29 cellular contexts compared by ENCODE assay signal in genomic region chr1:116518400-116518799, GRCh38. TPM values are rescaled to one million over a fixed set of nuclear protein-coding genes. Genes with fewer than 3 reads are reported as not detected.
DNase-seq lines count a peak whose midpoint lies in the region; ATAC-seq and TF ChIP-seq lines count a peak whose summit lies in the region.
"Had no signal": no experiment of that assay in that cellular context is flagged by ENCODE, and none has a peak within 500 bp of the region (broad histone marks: within the 10 kb centered on the region; RNA-seq: fewer than 3 reads in every experiment).

No MANE protein-coding gene starts in this region.

- DNase-seq in T-helper 1 cell (no peak), activated B cell treated with CpG ODN at 0.5 μM for 24 hours (no peak), immature natural killer cell (no peak), NCI-H526 (lab: John Stamatoyannopoulos, UW) (no peak), NCI-H1092 treated with DMSO at 0.1 percent for 48 hours (lab: John Stamatoyannopoulos, UW) (no peak), sciatic nerve (ENCODE audit: low spot score) (no peak)
- DNase-seq in CD4-positive, alpha-beta T cell, result no peak
- DNase-seq: activated CD4-positive, alpha-beta T cell treated with anti-CD3 and anti-CD28 coated beads for 4 hours; activated effector memory CD4-positive, alpha-beta T cell treated with Interleukin-2 at 50 U/mL for 16 hours; activated naive CD8-positive, alpha-beta T cell treated with anti-CD3 and anti-CD28 coated beads, Interleukin-2, amount 10 ng/mL, durations not matched to agents 7 days and 5 days; caudate nucleus; cortex of kidney; effector memory CD4-positive, alpha-beta T cell; HCEC 1CT; hypothalamus; Kasumi-1; left cardiac atrium; NCI-H1436 treated with DMSO at 0.1 percent for 48 hours; NCI-H748 treated with DMSO at 0.1 percent for 48 hours; nephron progenitor cell; Peyer's patch; SHP77; stimulated activated naive CD8-positive, alpha-beta T cell treated with anti-CD3 and anti-CD28 coated beads, Interleukin-15, amount 100 ng/mL, for 72 hours; T1000 had no signal

- intact Hi-C loops in CD4-positive, alpha-beta T cell (cut with DNase I, micrococcal nuclease), result no loop called here
- intact Hi-C loops in activated B cell treated with CpG ODN at 0.5 μM for 24 hours (cut with micrococcal nuclease) (loop anchor here (5.0 kb wide), 1 partner anchor 34 kb away; no protein-coding TSS in a partner anchor), sciatic nerve (cut with DNase I) (no loop called here)

- no peak overlapping the region for H3K4me3 Mint-ChIP-seq in T-helper 1 cell treated with Interleukin-12 subunit alpha and Interleukin-12 subunit beta and Interleukin-4 antibody, amounts not matched to agents 30 μg/mL and 1 μg/mL, for 36 hours
- H3K4me3 Mint-ChIP-seq in CD4-positive, alpha-beta T cell, result no peak overlapping the region
- no peak overlapping the region for H3K4me3 Mint-ChIP-seq in activated B cell treated with CpG ODN at 0.5 μM for 24 hours
- no peak overlapping the region for H3K4me3 Mint-ChIP-seq in immature natural killer cell
- H3K4me3 Mint-ChIP-seq: activated naive CD8-positive, alpha-beta T cell treated with anti-CD3 and anti-CD28 coated beads, Interleukin-2, amount 10 ng/mL, durations not matched to agents 7 days and 5 days; nephron progenitor cell; stimulated activated naive CD8-positive, alpha-beta T cell treated with anti-CD3 and anti-CD28 coated beads, Interleukin-15, amount 100 ng/mL, for 72 hours had no signal

- H3K27ac ChIP-seq in CD4-positive, alpha-beta T cell (ENCODE audit: low read depth, low read length), result no peak overlapping the region
- H3K27ac ChIP-seq: 22Rv1, HL-60, Peyer's patch, thoracic aorta, VCaP had no signal

- ATAC-seq in CD4-positive, alpha-beta T cell (ENCODE audit: poor library complexity), result no peak
- ATAC-seq in activated B cell treated with CpG ODN at 0.5 μM for 24 hours (ENCODE audit: low read depth), result no peak
- no peak for ATAC-seq in sciatic nerve
- ATAC-seq: left cardiac atrium; stimulated activated naive CD8-positive, alpha-beta T cell treated with anti-CD3 and anti-CD28 coated beads, Interleukin-15, amount 100 ng/mL, for 72 hours had no signal

- no peaks in the 10 kb centered on the region for H3K27me3 Mint-ChIP-seq in T-helper 1 cell treated with Interleukin-12 subunit alpha and Interleukin-12 subunit beta and Interleukin-4 antibody, amounts not matched to agents 30 μg/mL and 1 μg/mL, for 36 hours (ENCODE audit: low read depth)
- H3K27me3 Mint-ChIP-seq in CD4-positive, alpha-beta T cell, result no peaks in the 10 kb centered on the region
- no peaks in the 10 kb centered on the region for H3K27me3 Mint-ChIP-seq in activated B cell treated with CpG ODN at 0.5 μM for 24 hours
- H3K27me3 Mint-ChIP-seq in immature natural killer cell (ENCODE audit: low read depth in 3 of 3), result peaks cover 3 to 11% (median 10%) of the 10 kb centered on the region in 3 donors
- H3K27me3 Mint-ChIP-seq: activated naive CD8-positive, alpha-beta T cell treated with anti-CD3 and anti-CD28 coated beads, Interleukin-2, amount 10 ng/mL, durations not matched to agents 7 days and 5 days; stimulated activated naive CD8-positive, alpha-beta T cell treated with anti-CD3 and anti-CD28 coated beads, Interleukin-15, amount 100 ng/mL, for 72 hours had no signal

- H3K9me3 ChIP-seq in CD4-positive, alpha-beta T cell (ENCODE audit: control insufficient read depth, low read length), result no peaks in the 10 kb centered on the region
- H3K9me3 ChIP-seq: Peyer's patch, thoracic aorta had no signal

- peaks cover 47% of the 10 kb centered on the region for H3K36me3 Mint-ChIP-seq in T-helper 1 cell treated with Interleukin-12 subunit alpha and Interleukin-12 subunit beta and Interleukin-4 antibody, amounts not matched to agents 30 μg/mL and 1 μg/mL, for 36 hours (ENCODE audit: low read depth)
- no peaks in the 10 kb centered on the region for H3K36me3 Mint-ChIP-seq in CD4-positive, alpha-beta T cell (ENCODE audit: low read depth)
- peaks cover 74% of the 10 kb centered on the region for H3K36me3 Mint-ChIP-seq in activated B cell treated with CpG ODN at 0.5 μM for 24 hours (ENCODE audit: low read depth)
- peaks cover 0 to 11% (median 4%) of the 10 kb centered on the region in 3 donors for H3K36me3 Mint-ChIP-seq in immature natural killer cell

- H3K4me1 Mint-ChIP-seq in T-helper 1 cell treated with Interleukin-12 subunit alpha and Interleukin-12 subunit beta and Interleukin-4 antibody, amounts not matched to agents 30 μg/mL and 1 μg/mL, for 36 hours (ENCODE audit: low read depth), result peaks cover 43% of the 10 kb centered on the region
- peaks cover 43% of the 10 kb centered on the region for H3K4me1 Mint-ChIP-seq in CD4-positive, alpha-beta T cell (ENCODE audit: low read depth)
- peaks cover 38% of the 10 kb centered on the region for H3K4me1 Mint-ChIP-seq in activated B cell treated with CpG ODN at 0.5 μM for 24 hours
- H3K4me1 Mint-ChIP-seq in immature natural killer cell, result peaks cover 40 to 44% of the 10 kb centered on the region in 2 donors

- no peak for TF ChIP-seq CTCF in CD4-positive, alpha-beta T cell (IDR thresholded peaks at IDR 0.05)
- no peak for TF ChIP-seq CTCF in activated B cell treated with CpG ODN at 0.5 μM for 24 hours (IDR thresholded peaks at IDR 0.05)

- H3K9me3 Mint-ChIP-seq in T-helper 1 cell treated with Interleukin-12 subunit alpha and Interleukin-12 subunit beta and Interleukin-4 antibody, amounts not matched to agents 30 μg/mL and 1 μg/mL, for 36 hours, result no peaks in the 10 kb centered on the region
- H3K9me3 Mint-ChIP-seq in CD4-positive, alpha-beta T cell, result no peaks in the 10 kb centered on the region
- H3K9me3 Mint-ChIP-seq in activated B cell treated with CpG ODN at 0.5 μM for 24 hours (no peaks in the 10 kb centered on the region), immature natural killer cell (no peaks in the 10 kb centered on the region)
- H3K9me3 Mint-ChIP-seq: activated naive CD8-positive, alpha-beta T cell treated with anti-CD3 and anti-CD28 coated beads, Interleukin-2, amount 10 ng/mL, durations not matched to agents 7 days and 5 days; nephron progenitor cell; stimulated activated naive CD8-positive, alpha-beta T cell treated with anti-CD3 and anti-CD28 coated beads, Interleukin-15, amount 100 ng/mL, for 72 hours had no signal

- peak overlapping the region; percentile 74 for H3K27ac Mint-ChIP-seq in T-helper 1 cell treated with Interleukin-12 subunit alpha and Interleukin-12 subunit beta and Interleukin-4 antibody, amounts not matched to agents 30 μg/mL and 1 μg/mL, for 36 hours
- peak overlapping the region; percentile 90 for H3K27ac Mint-ChIP-seq in CD4-positive, alpha-beta T cell
- H3K27ac Mint-ChIP-seq in activated B cell treated with CpG ODN at 0.5 μM for 24 hours (peak overlapping the region; percentile 41), immature natural killer cell (peak overlapping the region; percentile 72 to 100 (median 99))
- H3K27ac Mint-ChIP-seq: activated naive CD8-positive, alpha-beta T cell treated with anti-CD3 and anti-CD28 coated beads, Interleukin-2, amount 10 ng/mL, durations not matched to agents 7 days and 5 days; nephron progenitor cell had no signal

- no peaks in the 10 kb centered on the region for H3K27me3 ChIP-seq in CD4-positive, alpha-beta T cell (ENCODE audit: control insufficient read depth, insufficient read depth, low read length)
- H3K27me3 ChIP-seq: Peyer's patch had no signal

- POLR2A ChIA-PET in CD4-positive, alpha-beta T cell (lab: Charles Lee), result interaction anchor here (1.7 kb wide), 1 partner anchor 14 kb away, joined by 5 read pairs; no protein-coding TSS in a partner anchor
- POLR2A ChIA-PET in activated B cell treated with CpG ODN at 0.5 μM for 24 hours (lab: Charles Lee), result no interaction called here

- CTCF ChIA-PET in CD4-positive, alpha-beta T cell (lab: Charles Lee), result interaction anchor here (1.9 kb wide), 1 partner anchor 33 kb away, joined by 5 read pairs; no protein-coding TSS in a partner anchor
- CTCF ChIA-PET in activated B cell treated with CpG ODN at 0.5 μM for 24 hours (lab: Charles Lee), result no interaction called here

RNA-seq across cellular contexts. Expression of gene CD58, which starts 52.4 kb away (rescaled TPM):
- total RNA-seq in CD4-positive, alpha-beta T cell, result 1 to 10 TPM; 4.2 to 5.7 TPM
- total RNA-seq in activated B cell treated with CpG ODN at 0.5 μM for 24 hours (146 and 160 TPM in 2 replicates), sciatic nerve (21.3 TPM)
- 100 to 1,000 TPM in 1 of 3 donors, 10 to 100 TPM in 2; 68.6 to 112 (median 69.9) TPM for polyA plus RNA-seq in immature natural killer cell

Comparison
In these comparisons a context has a peak if more than half of its experiments do, and no peak if none do; other contexts are left out.
1. H3K27ac Mint-ChIP-seq: peak in every context shown above with its lines; median percentile 99 in immature natural killer cell; 90 in CD4-positive, alpha-beta T cell; 74 in T-helper 1 cell treated with Interleukin-12 subunit alpha and Interleukin-12 subunit beta and Interleukin-4 antibody, amounts not matched to agents 30 μg/mL and 1 μg/mL, for 36 hours; 41 in activated B cell treated with CpG ODN at 0.5 μM for 24 hours.